Comparison of ENCODE assay signal across 8 cellular contexts in the genomic region with DNA sequence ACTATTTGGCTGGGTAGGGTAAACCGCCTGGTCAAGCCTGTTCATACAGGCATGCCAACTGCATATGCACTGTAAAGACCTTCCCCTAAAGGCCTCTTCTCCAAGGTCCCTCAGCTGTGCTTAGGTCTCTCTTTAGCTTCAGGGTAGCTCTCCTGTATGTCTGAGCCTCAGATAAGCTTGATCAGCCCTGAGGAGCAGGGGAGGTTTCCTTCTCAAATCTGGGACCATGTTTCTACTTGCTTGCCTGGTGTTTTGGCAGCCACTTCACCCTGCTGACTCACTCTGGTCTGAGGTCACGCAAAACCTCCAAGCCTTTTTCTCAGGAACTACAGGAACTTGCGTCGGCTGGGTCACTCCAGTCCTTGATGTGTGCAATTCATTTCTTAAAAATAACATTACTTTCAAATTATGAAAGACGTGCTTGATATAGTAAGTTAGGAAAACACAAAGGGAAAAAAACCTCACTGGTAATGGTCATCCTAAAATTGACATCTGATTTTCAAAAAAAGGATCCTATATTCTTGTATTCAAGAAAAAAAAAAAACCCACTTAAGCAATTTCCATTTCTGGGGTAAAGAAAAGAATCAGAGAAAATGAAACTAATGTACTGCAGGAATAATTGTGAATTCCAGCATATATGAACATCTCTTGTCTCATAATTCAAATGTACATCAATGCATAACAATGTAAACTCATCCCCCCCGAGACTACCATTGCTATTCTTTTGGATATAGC. TPM values are rescaled to one million over a fixed set of nuclear protein-coding genes. Genes with fewer than 3 reads are reported as not detected.
DNase-seq lines count a peak whose midpoint lies in the region.

No MANE protein-coding gene starts in this region.

- DNase-seq in COLO829 (ENCODE audit: low spot score) (peak; percentile 57), MV-4-11 (lab: John Stamatoyannopoulos, UW) (peak; percentile 91), amniotic epithelial cell (ENCODE audit: low read depth) (peak; percentile 98), islet precursor cell (peak; percentile 87), OCI-M2 (lab: John Stamatoyannopoulos, UW; ENCODE audit: unreplicated experiment) (no peak), NCI-H1092 treated with DMSO at 0.1 percent for 48 hours (lab: John Stamatoyannopoulos, UW) (no peak), cerebellum (ENCODE audit: low spot score) (no peak)
- peak; percentile 48 to 66 for DNase-seq in stimulated activated CD8-positive, alpha-beta memory T cell treated with anti-CD3 and anti-CD28 coated beads, Interleukin-15, amount 100 ng/mL, for 48 hours (ENCODE audit: low read depth in 2 of 2)

RNA-seq across cellular contexts. Expression of a gene that starts 24.7 kb away (rescaled TPM):
- total RNA-seq in cerebellum = 23.9 TPM

RNA-seq across cellular contexts. Expression of a gene that starts 47.4 kb away (rescaled TPM):
- 52.4 TPM for total RNA-seq in cerebellum

Comparison
In these comparisons a context has a peak if more than half of its experiments do, and no peak if none do; other contexts are left out.
1. DNase-seq: peak in COLO829 (single experiment), MV-4-11 (single experiment), amniotic epithelial cell (single experiment), islet precursor cell (single experiment) and stimulated activated CD8-positive, alpha-beta memory T cell treated with anti-CD3 and anti-CD28 coated beads, Interleukin-15, amount 100 ng/mL, for 48 hours (2 of 2); none in OCI-M2 (single experiment), NCI-H1092 treated with DMSO at 0.1 percent for 48 hours (single experiment) and cerebellum (single experiment).